ENCODE assay signal across 8 cellular contexts in genomic region chr11:469684-470667, GRCh38.
DNase-seq lines count a peak whose midpoint lies in the region; ATAC-seq and TF ChIP-seq lines count a peak whose summit lies in the region.

No MANE protein-coding gene starts in this region.

- no peaks in the 10 kb centered on the region for H4K20me1 ChIP-seq in MM.1S (ENCODE audit: insufficient read depth, low read length)

- H3K4me1 ChIP-seq in HUES48 (ENCODE audit: control insufficient read depth, insufficient read depth, low read length), result peaks cover 19% of the 10 kb centered on the region
- H3K4me1 ChIP-seq in stomach smooth muscle (ENCODE audit: control insufficient read depth, insufficient read depth, low read length), result peaks cover 14% of the 10 kb centered on the region
- no peaks in the 10 kb centered on the region for H3K4me1 ChIP-seq in MM.1S (ENCODE audit: low read length)

- ATAC-seq in central memory CD8-positive, alpha-beta T cell (replicated peaks; ENCODE audit: extremely low read depth, poor library complexity, severe bottlenecking), result no peak
- no peak for ATAC-seq in HG02763 (IDR thresholded peaks at IDR 0.05; ENCODE audit: unreplicated experiment)

- H3K27me3 ChIP-seq in HUES48 (ENCODE audit: control insufficient read depth, insufficient read depth, low read length), result no peaks in the 10 kb centered on the region
- no peaks in the 10 kb centered on the region for H3K27me3 ChIP-seq in layer of hippocampus (ENCODE audit: control insufficient read depth, insufficient read depth, low read length)
- no peaks in the 10 kb centered on the region for H3K27me3 ChIP-seq in stomach smooth muscle (ENCODE audit: control insufficient read depth in 1 of 2, insufficient read depth in 2 of 2, low read length in 2 of 2)
- H3K27me3 ChIP-seq in MM.1S (replicated peaks; ENCODE audit: insufficient read depth, low read length), result no peaks in the 10 kb centered on the region

- H3K4me3 Mint-ChIP-seq in central memory CD8-positive, alpha-beta T cell, result no peak overlapping the region

- H3F3A ChIP-seq in MM.1S (ENCODE audit: insufficient read depth, low read length), result no peaks in the 10 kb centered on the region

- H3K9me2 ChIP-seq in MM.1S (replicated peaks; ENCODE audit: insufficient read depth, low read length), result no peaks in the 10 kb centered on the region

- no peak overlapping the region for H3K4me3 ChIP-seq in HUES48 (ENCODE audit: low read depth, low read length)
- peak overlapping the region; percentile 47 to 68 for H3K4me3 ChIP-seq in stomach smooth muscle (ENCODE audit: low read length in 2 of 2)
- H3K4me3 ChIP-seq in MM.1S (ENCODE audit: low read length), result no peak overlapping the region

- H3K79me2 ChIP-seq in MM.1S (ENCODE audit: low read length), result no peaks in the 10 kb centered on the region

- H3K9me3 ChIP-seq in HUES48 (ENCODE audit: control insufficient read depth, insufficient read depth, low read length) (no peaks in the 10 kb centered on the region), stomach smooth muscle (ENCODE audit: control insufficient read depth in 2 of 2, low read length in 2 of 2) (no peaks in the 10 kb centered on the region), MM.1S (replicated peaks; ENCODE audit: insufficient read depth, low read length) (no peaks in the 10 kb centered on the region)

- H3K9ac ChIP-seq in HUES48 (ENCODE audit: low read depth, low read length) (no peak overlapping the region), stomach smooth muscle (ENCODE audit: low read length in 2 of 2) (peak overlapping the region; percentile 51 to 52), MM.1S (ENCODE audit: low read length) (no peak overlapping the region)

- no peak for DNase-seq in central memory CD8-positive, alpha-beta T cell (ENCODE audit: low spot score in 2 of 2)
- DNase-seq in NCI-H146 (lab: John Stamatoyannopoulos, UW), result no peak
- DNase-seq in MM.1S, result no peak
- DNase-seq in activated CD4-positive, alpha-beta T cell treated with anti-CD3 and anti-CD28 coated beads, Interleukin-2, amount 50 U/mL, for 1 hour, result no peak

- H3K36me3 ChIP-seq in HUES48 (ENCODE audit: control insufficient read depth, insufficient read depth, low read length) (peaks cover 6% of the 10 kb centered on the region), stomach smooth muscle (ENCODE audit: control insufficient read depth in 2 of 2, insufficient read depth in 2 of 2, low read length in 2 of 2) (peaks cover 2 to 4% of the 10 kb centered on the region in 2 donors), MM.1S (replicated peaks; ENCODE audit: insufficient read depth, low read length) (no peaks in the 10 kb centered on the region)

- no peaks in the 10 kb centered on the region for H3K27me3 Mint-ChIP-seq in central memory CD8-positive, alpha-beta T cell

- no peaks in the 10 kb centered on the region for H3K9me3 Mint-ChIP-seq in central memory CD8-positive, alpha-beta T cell

- H3K4me1 Mint-ChIP-seq in central memory CD8-positive, alpha-beta T cell, result no peaks in the 10 kb centered on the region

- H3K4me2 ChIP-seq in MM.1S (ENCODE audit: low read depth, low read length), result no peak overlapping the region

- H3K27ac Mint-ChIP-seq in central memory CD8-positive, alpha-beta T cell (ENCODE audit: low read depth), result peak overlapping the region; percentile 78

- H3K27ac ChIP-seq in HUES48 (ENCODE audit: low read depth, low read length) (peak overlapping the region; percentile 14), layer of hippocampus (ENCODE audit: low read depth, low read length) (peak overlapping the region; percentile 99), stomach smooth muscle (ENCODE audit: low read length) (peak overlapping the region; percentile 71), MM.1S (ENCODE audit: low read length) (no peak overlapping the region)

- no peak overlapping the region for H2AFZ ChIP-seq in MM.1S (ENCODE audit: low read length)

- no peak for TF ChIP-seq CTCF in MM.1S (IDR thresholded peaks at IDR 0.05; ENCODE audit: low read length)

- peaks cover 11% of the 10 kb centered on the region for H3K36me3 Mint-ChIP-seq in central memory CD8-positive, alpha-beta T cell (ENCODE audit: insufficient read depth)

Comparison
In these comparisons a context has a peak if more than half of its experiments do, and no peak if none do; other contexts are left out.
1. H3K4me3 ChIP-seq: peak in stomach smooth muscle (2 of 2); none in HUES48 (single experiment) and MM.1S (single experiment).
2. H3K9ac ChIP-seq: peak in stomach smooth muscle (2 of 2); none in HUES48 (single experiment) and MM.1S (single experiment).